10 cellular contexts compared by ENCODE assay signal in the genomic region with DNA sequence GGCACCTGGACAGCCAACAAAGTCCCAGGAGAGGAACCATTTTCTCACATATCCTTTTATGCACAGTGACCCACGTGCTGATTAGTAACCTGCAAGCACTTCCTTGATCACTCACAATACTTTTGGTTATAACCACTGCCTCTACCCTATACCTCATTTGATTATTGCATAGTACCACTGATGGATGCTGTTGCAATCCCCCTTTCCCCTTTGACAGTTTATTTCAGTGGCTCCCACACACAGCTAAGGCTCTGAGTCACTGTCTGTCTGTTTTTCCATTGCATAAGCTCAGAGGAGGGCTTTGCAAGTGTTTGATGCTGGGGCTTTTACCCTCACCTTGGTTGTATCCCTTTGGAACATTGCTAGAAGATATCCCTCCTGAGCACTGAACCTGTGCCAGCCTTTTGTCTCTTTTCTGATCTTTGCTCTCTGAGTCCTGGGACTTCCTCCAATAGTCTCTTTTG.
DNase-seq lines count a peak whose midpoint lies in the region; ATAC-seq and TF ChIP-seq lines count a peak whose summit lies in the region.
"Had no signal": no experiment of that assay in that cellular context is flagged by ENCODE, and none has a peak within 500 bp of the region (broad histone marks: within the 10 kb centered on the region; RNA-seq: fewer than 3 reads in every experiment).

No MANE protein-coding gene starts in this region.

- in situ Hi-C loops in astrocyte of the spinal cord (cut with HindIII; ENCODE audit: low sequenced_read_pairs), result no loop called here

- no peak for TF ChIP-seq CTCF in astrocyte of the spinal cord (IDR thresholded peaks at IDR 0.05; ENCODE audit: low read depth, low read length)

- ATAC-seq in HG03354 (IDR thresholded peaks at IDR 0.05; ENCODE audit: poor library complexity, severe bottlenecking, unreplicated experiment), result no peak

- H3K4me3 ChIP-seq in astrocyte of the spinal cord (ENCODE audit: low read depth, low read length), result no peak overlapping the region

- DNase-seq in NCI-H1105 treated with DMSO at 0.1 percent for 48 hours (lab: John Stamatoyannopoulos, UW) (peak; percentile 19), NCI-H1105 (lab: John Stamatoyannopoulos, UW) (no peak), Kasumi-1 (lab: John Stamatoyannopoulos, UW) (peak; percentile 79 to 80), astrocyte of the spinal cord (ENCODE audit: low read depth, low spot score) (peak; percentile 78), non-pigmented ciliary epithelial cell (ENCODE audit: low read depth) (peak; percentile 35), DMS53 treated with DMSO at 0.1 percent for 48 hours (lab: John Stamatoyannopoulos, UW; ENCODE audit: unreplicated experiment) (no peak), DMS53 (lab: John Stamatoyannopoulos, UW) (no peak)
- DNase-seq: activated effector memory CD4-positive, alpha-beta T cell treated with Interleukin-2 at 50 U/mL for 16 hours; SW 1271 had no signal

Comparison
In these comparisons a context has a peak if more than half of its experiments do, and no peak if none do; other contexts are left out.
1. DNase-seq: peak in NCI-H1105 treated with DMSO at 0.1 percent for 48 hours (single experiment), Kasumi-1 (2 of 2), astrocyte of the spinal cord (single experiment) and non-pigmented ciliary epithelial cell (single experiment); none in NCI-H1105 (single experiment), DMS53 treated with DMSO at 0.1 percent for 48 hours (single experiment) and DMS53 (single experiment).